12 cellular contexts compared by ENCODE assay signal in the genomic region with DNA sequence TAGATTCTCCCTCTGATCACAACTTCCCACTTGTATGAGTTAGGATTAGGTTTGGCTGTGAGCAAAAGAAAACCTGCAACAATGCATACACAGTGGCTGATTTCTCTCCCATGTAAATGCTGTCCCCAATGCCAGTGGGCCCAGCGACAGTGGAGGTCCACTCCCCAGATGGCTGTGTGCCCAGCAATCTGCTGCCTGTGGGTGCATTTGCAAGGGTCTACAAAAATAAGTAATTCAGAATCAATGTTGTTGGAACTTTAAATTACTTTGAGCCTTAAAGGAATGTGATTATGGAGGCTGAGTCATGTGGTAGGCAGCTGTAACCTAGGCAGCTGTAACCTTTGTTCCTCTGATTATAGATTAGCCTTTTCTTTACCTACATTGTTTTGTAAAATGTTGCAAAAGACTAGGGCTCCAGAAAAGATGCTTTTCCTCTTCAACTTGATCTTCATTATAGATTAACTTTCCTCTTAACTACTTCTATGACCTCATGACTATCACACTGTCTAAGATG. TPM values are rescaled to one million over a fixed set of nuclear protein-coding genes. Genes with fewer than 3 reads are reported as not detected.
DNase-seq lines count a peak whose midpoint lies in the region; ATAC-seq, FAIRE-seq and TF ChIP-seq lines count a peak whose summit lies in the region.
"Had no signal": no experiment of that assay in that cellular context is flagged by ENCODE, and none has a peak within 500 bp of the region (broad histone marks: within the 10 kb centered on the region; RNA-seq: fewer than 3 reads in every experiment).

No MANE protein-coding gene starts in this region.

- TF ChIP-seq CTCF in right atrium auricular region (IDR thresholded peaks at IDR 0.05) (no peak), kidney (IDR thresholded peaks at IDR 0.05; ENCODE audit: borderline replicate concordance, extremely low read depth, insufficient read depth) (no peak)

- H3K27me3 ChIP-seq in right atrium auricular region: no peaks in the 10 kb centered on the region

- peak; percentile 49 for DNase-seq in cardiac septum (ENCODE audit: low spot score)
- DNase-seq in right atrium auricular region (ENCODE audit: low spot score): no peak
- DNase-seq in kidney: peak; percentile 7
- no peak for DNase-seq in NCI-H2171 treated with DMSO at 0.1 percent for 48 hours (lab: John Stamatoyannopoulos, UW)
- DNase-seq in cerebellar cortex (ENCODE audit: low spot score): no peak
- DNase-seq: activated T-cell treated with anti-CD3 and anti-CD28 coated beads, Interleukin-2, amount 50 U/mL, for 24 hours; naive B cell; WERI-Rb-1 had no signal

- no peak for ATAC-seq in HG03521 (IDR thresholded peaks at IDR 0.05; ENCODE audit: unreplicated experiment)
- ATAC-seq: Right ventricle myocardium inferior; stimulated activated effector memory CD8-positive, alpha-beta T cell treated with anti-CD3 and anti-CD28 coated beads, Interleukin-12 subunit alpha, Interleukin-12 subunit beta, amount 100 ng/mL, for 72 hours had no signal

- FAIRE-seq in kidney (lab: Jason Lieb, UNC): no peak
- FAIRE-seq: A204.1 had no signal

- H3K36me3 ChIP-seq in right atrium auricular region (no peaks in the 10 kb centered on the region), kidney (ENCODE audit: control insufficient read depth in 1 of 2, insufficient read depth in 2 of 2, low read length in 2 of 2) (peaks cover 0 to 5% of the 10 kb centered on the region in 2 donors)
- H3K36me3 ChIP-seq: WERI-Rb-1 had no signal

- no peak overlapping the region for H3K9ac ChIP-seq in kidney (ENCODE audit: low read length in 2 of 2)

- H3K27ac ChIP-seq in right atrium auricular region (no peak overlapping the region), kidney (ENCODE audit: low read depth in 2 of 2, low read length in 2 of 2) (peak overlapping the region; percentile 8 to 22)
- H3K27ac ChIP-seq: WERI-Rb-1 had no signal

- H3K9me3 ChIP-seq in right atrium auricular region: no peaks in the 10 kb centered on the region
- no peaks in the 10 kb centered on the region for H3K9me3 ChIP-seq in kidney (ENCODE audit: control insufficient read depth in 1 of 2, low read length in 2 of 2)

- intact Hi-C loops in cardiac septum (cut with DNase I): no loop called here
- intact Hi-C loops in kidney (cut with DNase I): no loop called here

- H3K4me3 ChIP-seq in right atrium auricular region (no peak overlapping the region), kidney (ENCODE audit: low read length in 2 of 2) (no peak overlapping the region)

- H3K4me1 ChIP-seq in right atrium auricular region: no peaks in the 10 kb centered on the region
- peaks cover 4 to 5% of the 10 kb centered on the region in 2 donors for H3K4me1 ChIP-seq in kidney (ENCODE audit: control insufficient read depth in 1 of 2, insufficient read depth in 1 of 2, low read depth in 1 of 2, low read length in 2 of 2)

RNA-seq across cellular contexts. Expression of a gene that starts 14.2 kb away (rescaled TPM):
- total RNA-seq in cardiac septum: 1.9 TPM
- total RNA-seq in right atrium auricular region: 1 to 10 TPM; 1.6 to 1.8 TPM
- 6.6 TPM for total RNA-seq in kidney
- polyA plus RNA-seq in kidney (ENCODE audit: insufficient read depth, low read depth, low replicate concordance): 4.9 TPM

RNA-seq across cellular contexts. Expression of a gene that starts 22.3 kb away (rescaled TPM):
- total RNA-seq in cardiac septum: 49.8 TPM
- total RNA-seq in right atrium auricular region: 10 to 100 TPM; 26.7 to 44.3 TPM
- total RNA-seq in kidney: 90.8 TPM
- 351 TPM for polyA plus RNA-seq in kidney (ENCODE audit: insufficient read depth, low read depth, low replicate concordance)

RNA-seq across cellular contexts. Expression of a gene that starts 22.4 kb away (rescaled TPM):
- total RNA-seq in cardiac septum (19.0 TPM), right atrium auricular region (10 to 100 TPM; 14.8 to 14.9 TPM), kidney (25.0 TPM)
- polyA plus RNA-seq in kidney (ENCODE audit: insufficient read depth, low read depth, low replicate concordance): 77.6 TPM

RNA-seq across cellular contexts. Expression of a gene that starts 25.5 kb away (rescaled TPM):
- total RNA-seq in cardiac septum: 67.5 TPM
- 100 to 1,000 TPM; 128 to 134 TPM for total RNA-seq in right atrium auricular region
- total RNA-seq in kidney: 137 TPM
- 190 TPM for polyA plus RNA-seq in kidney (ENCODE audit: insufficient read depth, low read depth, low replicate concordance)

RNA-seq across cellular contexts. Expression of a gene that starts 31.8 kb away (rescaled TPM):
- total RNA-seq in cardiac septum (4.3 TPM), right atrium auricular region (1 to 10 TPM; 3.1 to 6.8 TPM), kidney (28.4 TPM)
- polyA plus RNA-seq in kidney (ENCODE audit: insufficient read depth, low read depth, low replicate concordance): 56.3 TPM

Comparison
In these comparisons a context has a peak if more than half of its experiments do, and no peak if none do; other contexts are left out.
1. DNase-seq: peak in cardiac septum (single experiment) and kidney (single experiment); none in right atrium auricular region (single experiment), NCI-H2171 treated with DMSO at 0.1 percent for 48 hours (single experiment) and cerebellar cortex (single experiment).
2. H3K27ac ChIP-seq: peak in kidney (2 of 2); none in right atrium auricular region (0 of 2).